8 cellular contexts compared by ENCODE assay signal in the genomic region with DNA sequence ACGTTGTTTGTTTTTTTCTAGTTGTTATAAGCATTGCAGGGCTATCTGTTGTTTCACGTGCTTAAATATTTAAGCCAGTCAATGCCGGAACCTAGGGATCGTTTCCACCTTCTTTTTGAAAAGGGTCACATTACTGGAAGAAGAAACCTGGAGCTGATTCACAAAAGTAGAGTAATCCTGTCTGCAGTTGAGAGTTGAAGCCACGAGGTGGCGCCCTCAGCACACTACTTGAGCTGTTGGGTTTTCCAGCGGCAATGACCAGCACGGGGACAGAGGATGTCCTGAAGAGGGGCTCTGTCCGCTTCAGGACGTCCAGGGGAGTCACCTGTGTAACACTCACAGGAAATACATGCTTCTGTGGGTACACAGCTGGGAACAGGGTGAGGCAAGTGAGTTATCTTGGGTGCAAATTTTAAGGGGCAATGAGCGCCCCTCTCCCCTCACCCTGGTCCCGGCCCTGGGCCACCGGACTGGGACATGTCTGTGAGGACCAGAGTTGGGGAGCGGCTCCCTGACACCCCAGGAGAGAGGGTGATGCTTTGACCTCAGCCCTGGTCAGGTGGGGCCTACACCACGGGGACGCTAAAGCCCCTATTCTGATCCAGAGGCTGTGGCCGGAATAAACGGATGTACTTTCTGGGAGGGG.
DNase-seq lines count a peak whose midpoint lies in the region; ATAC-seq and TF ChIP-seq lines count a peak whose summit lies in the region.

No MANE protein-coding gene starts in this region.

- no peak overlapping the region for H3K27ac ChIP-seq in WERI-Rb-1

- H3K4me3 ChIP-seq in WERI-Rb-1 (ENCODE audit: low read depth, low read length): peak overlapping the region; percentile 9; the same call in 1 of the 2 replicates

- peaks cover 4% of the 10 kb centered on the region for H3K27me3 ChIP-seq in WERI-Rb-1 (ENCODE audit: insufficient read depth, low read depth, severe bottlenecking)

- peak; percentile 30 for DNase-seq in NK-92 treated with Interleukin-12 subunit alpha and Interleukin-12 subunit beta, amount 100 ng/mL, for 24 hours (lab: John Stamatoyannopoulos, UW)
- DNase-seq in NK-92 (lab: John Stamatoyannopoulos, UW; ENCODE audit: unreplicated experiment) (no peak), NCI-H146 (lab: John Stamatoyannopoulos, UW) (peak; percentile 65), WERI-Rb-1 (peak; percentile 78), cerebellar cortex (ENCODE audit: low spot score) (peak; percentile 73), kidney tubule cell (ENCODE audit: low spot score) (peak; percentile 73)
- peak; percentile 58 for DNase-seq in stimulated activated CD4-positive, alpha-beta T cell treated with anti-CD3 and anti-CD28 coated beads, Interleukin-4, amount 100 ng/mL, for 1 hour

- H3K36me3 ChIP-seq in WERI-Rb-1: no peaks in the 10 kb centered on the region

- peak; percentile 84 for TF ChIP-seq CTCF in WERI-Rb-1 (IDR thresholded peaks at IDR 0.05; ENCODE audit: low read depth, low read length)

- no peak for ATAC-seq in GM21737 (IDR thresholded peaks at IDR 0.05; ENCODE audit: unreplicated experiment)

- H3K9me3 ChIP-seq in WERI-Rb-1 (ENCODE audit: severe bottlenecking): no peaks in the 10 kb centered on the region
